In the genomic region with DNA sequence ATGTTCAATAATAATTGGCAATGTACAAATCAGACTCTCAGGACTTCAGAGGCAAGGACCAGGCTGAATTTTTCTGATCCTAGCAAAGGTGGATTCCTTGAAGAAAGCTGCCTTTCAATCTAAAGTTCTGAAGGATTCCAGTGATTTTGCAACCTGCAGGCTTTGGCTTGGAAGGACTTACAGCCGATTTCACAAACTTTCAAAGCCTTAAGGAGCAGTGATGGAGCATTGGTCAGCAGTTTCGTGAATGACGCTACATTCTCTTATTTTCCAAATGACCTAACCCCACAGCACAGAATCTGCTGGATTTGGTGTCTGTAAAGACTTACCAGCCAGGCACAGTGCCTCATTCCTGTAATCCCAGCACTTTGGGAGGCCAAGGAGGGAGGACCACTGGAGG, we compare ENCODE assay signal across 10 cellular contexts.
DNase-seq lines count a peak whose midpoint lies in the region; ATAC-seq and TF ChIP-seq lines count a peak whose summit lies in the region.
"Had no signal": no experiment of that assay in that cellular context is flagged by ENCODE, and none has a peak within 500 bp of the region (broad histone marks: within the 10 kb centered on the region; RNA-seq: fewer than 3 reads in every experiment).

No MANE protein-coding gene starts in this region.

- H3K27me3 Mint-ChIP-seq in naive B cell: no peaks in the 10 kb centered on the region

- DNase-seq in right atrium auricular region (ENCODE audit: low spot score): no peak
- no peak for DNase-seq in Right ventricle myocardium superior
- DNase-seq in body of pancreas: no peak
- no peak for DNase-seq in naive B cell
- no peak for DNase-seq in upper lobe of right lung
- no peak for DNase-seq in ureter (ENCODE audit: low spot score)
- DNase-seq in NOMO-1 treated with DMSO at 0.1 percent for 48 hours (lab: John Stamatoyannopoulos, UW; ENCODE audit: unreplicated experiment): no peak
- no peak for DNase-seq in stimulated activated naive CD4-positive, alpha-beta T cell (lab: John Stamatoyannopoulos, UW)
- DNase-seq: activated T-cell treated with anti-CD3 and anti-CD28 coated beads, Interleukin-2, amount 50 U/mL, for 48 hours; DMS 273 treated with DMSO at 0.1 percent for 48 hours had no signal

- peaks cover 0 to 2% (median 0%) of the 10 kb centered on the region in 7 donors for H3K9me3 Mint-ChIP-seq in naive B cell

- peak overlapping the region; percentile 33 to 96 (median 94) for H3K27ac Mint-ChIP-seq in naive B cell

- peaks cover 10 to 13% (median 11%) of the 10 kb centered on the region in 3 donors for H3K4me1 Mint-ChIP-seq in naive B cell

- peak overlapping the region; percentile 84 to 98 for H3K27ac ChIP-seq in right atrium auricular region
- peak overlapping the region; percentile 89 to 98 (median 96) for H3K27ac ChIP-seq in body of pancreas
- H3K27ac ChIP-seq in upper lobe of right lung: peak overlapping the region; percentile 93

- TF ChIP-seq CTCF in right atrium auricular region (IDR thresholded peaks at IDR 0.05): no peak
- no peak for TF ChIP-seq CTCF in body of pancreas (IDR thresholded peaks at IDR 0.05)
- no peak for TF ChIP-seq CTCF in upper lobe of right lung (IDR thresholded peaks at IDR 0.05)

- TF ChIP-seq POLR2A in body of pancreas (IDR thresholded peaks at IDR 0.05): no peak

- H3K36me3 ChIP-seq in right atrium auricular region (no peaks in the 10 kb centered on the region), body of pancreas (replicated peaks in 1 of 2; ENCODE audit: insufficient read depth in 1 of 2, low read depth in 2 of 2) (no peaks in the 10 kb centered on the region), upper lobe of right lung (no peaks in the 10 kb centered on the region)

- H3K27me3 ChIP-seq in right atrium auricular region (no peaks in the 10 kb centered on the region), body of pancreas (no peaks in the 10 kb centered on the region), upper lobe of right lung (no peaks in the 10 kb centered on the region)

- H3K4me1 ChIP-seq in right atrium auricular region: peaks cover 0 to 26% of the 10 kb centered on the region in 2 donors
- peaks cover 16% of the 10 kb centered on the region for H3K4me1 ChIP-seq in body of pancreas
- peaks cover 12% of the 10 kb centered on the region for H3K4me1 ChIP-seq in upper lobe of right lung

- no peaks in the 10 kb centered on the region for H3K9me3 ChIP-seq in right atrium auricular region
- no peaks in the 10 kb centered on the region for H3K9me3 ChIP-seq in body of pancreas
- H3K9me3 ChIP-seq in upper lobe of right lung: no peaks in the 10 kb centered on the region

- intact Hi-C loops in Right ventricle myocardium superior (cut with DNase I): loop anchor here (10.0 kb wide), 1 partner anchor 156 kb away; no protein-coding TSS in a partner anchor
- intact Hi-C loops in body of pancreas (cut with DNase I): no loop called here
- intact Hi-C loops in upper lobe of right lung (cut with DNase I): no loop called here

- ATAC-seq in Right ventricle myocardium superior (ENCODE audit: poor library complexity) (no peak), body of pancreas (no peak), naive B cell (ENCODE audit: low read depth in 2 of 2) (no peak), upper lobe of right lung (no peak)

- peak overlapping the region in 7 of 8 donors; percentile 23 to 96 (median 87) for H3K4me3 Mint-ChIP-seq in naive B cell

- 74 to 87% methylated on average over 3 of the region's 3 CpGs for WGBS in body of pancreas, 2 donors

- H3K4me3 ChIP-seq in right atrium auricular region (no peak overlapping the region), body of pancreas (no peak overlapping the region), upper lobe of right lung (no peak overlapping the region)

- H3K36me3 Mint-ChIP-seq in naive B cell: no peaks in the 10 kb centered on the region
